Comparison of ENCODE assay signal across 17 cellular contexts in the genomic region with DNA sequence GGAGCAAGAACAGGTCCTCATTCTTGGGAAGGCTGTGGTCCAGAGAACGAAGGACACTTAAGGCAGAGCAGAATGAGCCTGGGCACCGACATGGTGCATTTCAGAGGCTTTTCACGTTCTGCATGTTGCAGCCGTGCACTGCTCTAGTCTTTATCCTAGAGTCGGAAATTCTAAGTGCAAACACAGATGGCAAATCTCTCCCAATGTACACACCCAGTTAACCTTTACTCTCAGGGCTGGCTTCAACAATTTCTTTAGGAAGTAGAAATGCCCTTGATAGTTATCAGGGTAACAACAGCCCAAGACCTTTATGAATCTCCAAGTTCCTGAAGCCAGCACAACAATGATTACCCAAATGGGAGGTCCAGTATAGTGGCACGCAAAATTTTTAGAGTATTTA.
"Had no signal": no experiment of that assay in that cellular context is flagged by ENCODE, and none has a peak within 500 bp of the region (broad histone marks: within the 10 kb centered on the region; RNA-seq: fewer than 3 reads in every experiment).

No MANE protein-coding gene starts in this region.

- H3K4me1 ChIP-seq: ascending aorta, gastrocnemius medialis, tibial artery, vagina had no signal

- H3K27ac ChIP-seq: ascending aorta, gastrocnemius medialis, tibial artery, vagina had no signal

- DNase-seq: activated CD4-positive, alpha-beta memory T cell treated with anti-CD3 and anti-CD28 coated beads for 36 hours; activated CD4-positive, CD25-positive, alpha-beta regulatory T cell treated with anti-CD3 and anti-CD28 coated beads, Interleukin-2, amount 50 U/mL, for 72 hours; activated CD8-positive, alpha-beta memory T cell treated with anti-CD3 and anti-CD28 coated beads, Interleukin-2, amount 10 ng/mL, durations not matched to agents 7 days and 5 days; activated naive CD4-positive, alpha-beta T cell treated with anti-CD3 and anti-CD28 coated beads for 36 hours; activated naive CD8-positive, alpha-beta T cell treated with anti-CD3 and anti-CD28 coated beads, Interleukin-2, amount 50 U/mL, for 24 hours; activated T-cell treated with anti-CD3 and anti-CD28 coated beads, Interleukin-2, amount 50 U/mL, for 1 hour; endodermal cell; gastrocnemius medialis; heart right ventricle; islet precursor cell; naive thymus-derived CD8-positive, alpha-beta T cell; retina; stimulated activated CD4-positive, alpha-beta T cell treated with anti-CD3 and anti-CD28 coated beads, Interleukin-4, amount 100 ng/mL, for 24 hours; stimulated activated naive CD4-positive, alpha-beta T cell; tibial artery had no signal

- H3K4me3 ChIP-seq: ascending aorta, gastrocnemius medialis, heart right ventricle, tibial artery, vagina had no signal

- H3K9me3 ChIP-seq: ascending aorta, gastrocnemius medialis, heart right ventricle, tibial artery, vagina had no signal

- H3K36me3 ChIP-seq: ascending aorta, gastrocnemius medialis, heart right ventricle, tibial artery, vagina had no signal

- H3K27me3 ChIP-seq: ascending aorta, gastrocnemius medialis, tibial artery, vagina had no signal
